ENCODE assay signal across 23 cellular contexts in the genomic region with DNA sequence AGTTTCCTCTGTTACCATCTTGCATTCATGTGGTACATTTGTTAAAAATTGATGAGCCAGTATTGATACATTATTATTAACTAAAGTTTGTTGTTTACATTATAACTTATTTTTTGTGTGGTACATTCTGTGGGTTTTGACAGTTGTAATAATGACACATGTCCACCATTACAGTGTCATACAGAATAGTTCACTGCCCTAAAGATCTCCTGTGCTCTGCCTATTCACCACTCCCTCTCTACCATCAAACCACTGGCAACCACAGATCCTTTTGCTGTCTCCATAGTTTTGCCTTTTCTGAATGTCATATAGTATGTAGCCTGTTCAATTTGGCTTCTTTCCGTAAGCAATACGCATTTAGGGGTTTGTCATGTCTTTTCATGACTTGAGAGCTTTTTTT.
"Had no signal": no experiment of that assay in that cellular context is flagged by ENCODE, and none has a peak within 500 bp of the region (broad histone marks: within the 10 kb centered on the region; RNA-seq: fewer than 3 reads in every experiment).

No MANE protein-coding gene starts in this region.

- H3K36me3 ChIP-seq: Peyer's patch had no signal

- H3K27ac ChIP-seq: ascending aorta, body of pancreas, Peyer's patch had no signal

- H3K4me1 ChIP-seq: ascending aorta, body of pancreas, Peyer's patch had no signal

- H3K9me3 ChIP-seq: ascending aorta, body of pancreas, Peyer's patch had no signal

- H3K27me3 ChIP-seq: ascending aorta, body of pancreas, Peyer's patch had no signal

- H3K27ac Mint-ChIP-seq: activated B cell treated with CpG ODN at 0.5 μM for 24 hours; activated CD4-positive, alpha-beta T cell treated with anti-CD3 and anti-CD28 coated beads, Interleukin-2, amount 10 ng/mL, durations not matched to agents 24 days and 14 days; activated naive CD8-positive, alpha-beta T cell treated with anti-CD3 and anti-CD28 coated beads, Interleukin-2, amount 50 U/mL, for 24 hours; T-helper 17 cell had no signal

- H3K4me3 ChIP-seq: ascending aorta, body of pancreas, Peyer's patch had no signal

- ATAC-seq: body of pancreas, T-helper 17 cell had no signal

- H3K4me3 Mint-ChIP-seq: activated B cell treated with CpG ODN at 0.5 μM for 24 hours; activated CD4-positive, alpha-beta T cell treated with anti-CD3 and anti-CD28 coated beads, Interleukin-2, amount 10 ng/mL, durations not matched to agents 24 days and 14 days; activated naive CD8-positive, alpha-beta T cell treated with anti-CD3 and anti-CD28 coated beads, Interleukin-2, amount 50 U/mL, for 24 hours; central memory CD8-positive, alpha-beta T cell; T-helper 17 cell had no signal

- H3K27me3 Mint-ChIP-seq: activated B cell treated with CpG ODN at 0.5 μM for 24 hours; activated CD4-positive, alpha-beta T cell treated with anti-CD3 and anti-CD28 coated beads, Interleukin-2, amount 10 ng/mL, durations not matched to agents 24 days and 14 days; activated naive CD8-positive, alpha-beta T cell treated with anti-CD3 and anti-CD28 coated beads, Interleukin-2, amount 50 U/mL, for 24 hours; central memory CD8-positive, alpha-beta T cell; T-helper 17 cell had no signal

- DNase-seq: activated B cell treated with CpG ODN at 0.5 μM for 24 hours; activated CD4-positive, alpha-beta T cell treated with anti-CD3 and anti-CD28 coated beads for 1 hour; activated CD4-positive, alpha-beta T cell treated with anti-CD3 and anti-CD28 coated beads, Interleukin-2, amount 10 ng/mL, durations not matched to agents 24 days and 14 days; activated CD4-positive, alpha-beta T cell treated with anti-CD3 and anti-CD28 coated beads, Interleukin-2, amount 50 U/mL, for 48 hours; activated effector memory CD4-positive, alpha-beta T cell treated with anti-CD3 and anti-CD28 coated beads, Interleukin-2, amount 50 U/mL, for 16 hours; activated naive CD4-positive, alpha-beta T cell treated with Interleukin-2 at 50 U/mL for 16 hours; activated naive CD8-positive, alpha-beta T cell treated with anti-CD3 and anti-CD28 coated beads, Interleukin-2, amount 50 U/mL, for 24 hours; activated T-cell treated with anti-CD3 and anti-CD28 coated beads for 4 hours; body of pancreas; Kasumi-1; KBM-7; NCI-H1048; NCI-H146; NCI-H187 treated with DMSO at 0.1 percent for 48 hours; NCI-H226; NCI-H526; NCI-H774; Peyer's patch; SHP77; T-helper 17 cell; T-helper 9 cell had no signal

- H3K9me3 Mint-ChIP-seq: activated B cell treated with CpG ODN at 0.5 μM for 24 hours; activated CD4-positive, alpha-beta T cell treated with anti-CD3 and anti-CD28 coated beads, Interleukin-2, amount 10 ng/mL, durations not matched to agents 24 days and 14 days; activated naive CD8-positive, alpha-beta T cell treated with anti-CD3 and anti-CD28 coated beads, Interleukin-2, amount 50 U/mL, for 24 hours; central memory CD8-positive, alpha-beta T cell had no signal
